Comparison of ENCODE assay signal across 17 cellular contexts in genomic region chr11:124483422-124483821, GRCh38. TPM values are rescaled to one million over a fixed set of nuclear protein-coding genes. Genes with fewer than 3 reads are reported as not detected.
"Had no signal": no experiment of that assay in that cellular context is flagged by ENCODE, and none has a peak within 500 bp of the region (broad histone marks: within the 10 kb centered on the region; RNA-seq: fewer than 3 reads in every experiment).

No MANE protein-coding gene starts in this region.

- H3K27ac Mint-ChIP-seq: activated naive CD8-positive, alpha-beta T cell treated with anti-CD3 and anti-CD28 coated beads, Interleukin-2, amount 10 ng/mL, durations not matched to agents 7 days and 5 days; brain; immature natural killer cell; stimulated activated naive CD8-positive, alpha-beta T cell treated with anti-CD3 and anti-CD28 coated beads, Interleukin-15, Interleukin-2, amounts not matched to agents 100 ng/mL and 50 ng/mL, for 24 hours had no signal

- H3K27me3 ChIP-seq: foreskin keratinocyte, suprapubic skin had no signal

- FAIRE-seq: pancreas had no signal

- H3K36me3 ChIP-seq: pancreas, spleen, suprapubic skin, upper lobe of right lung had no signal

- H3K9me3 Mint-ChIP-seq: activated naive CD8-positive, alpha-beta T cell treated with anti-CD3 and anti-CD28 coated beads, Interleukin-2, amount 10 ng/mL, durations not matched to agents 7 days and 5 days had no signal

- ATAC-seq: activated CD4-positive, CD25-positive, alpha-beta regulatory T cell treated with anti-CD3 and anti-CD28 coated beads, Interleukin-2, amount 50 U/mL, for 24 hours; pancreas; sciatic nerve; upper lobe of right lung had no signal

- H3K4me1 ChIP-seq: pancreas, suprapubic skin, upper lobe of right lung had no signal

- H3K27ac ChIP-seq: foreskin keratinocyte, pancreas, spleen, suprapubic skin, upper lobe of right lung had no signal

- DNase-seq: activated naive CD4-positive, alpha-beta T cell; activated naive CD8-positive, alpha-beta T cell treated with anti-CD3 and anti-CD28 coated beads, Interleukin-2, amount 10 ng/mL, durations not matched to agents 7 days and 5 days; cortex of kidney; effector CD4-positive, alpha-beta T cell; glutamatergic neuron; immature natural killer cell; pancreas; spleen; upper lobe of right lung had no signal

- H3K4me3 Mint-ChIP-seq: activated naive CD8-positive, alpha-beta T cell treated with anti-CD3 and anti-CD28 coated beads, Interleukin-2, amount 10 ng/mL, durations not matched to agents 7 days and 5 days; brain; stimulated activated naive CD8-positive, alpha-beta T cell treated with anti-CD3 and anti-CD28 coated beads, Interleukin-15, Interleukin-2, amounts not matched to agents 100 ng/mL and 50 ng/mL, for 24 hours had no signal

- H3K36me3 Mint-ChIP-seq: activated naive CD8-positive, alpha-beta T cell treated with anti-CD3 and anti-CD28 coated beads, Interleukin-2, amount 10 ng/mL, durations not matched to agents 7 days and 5 days; brain; immature natural killer cell had no signal

- H3K9me3 ChIP-seq: pancreas, spleen, suprapubic skin, upper lobe of right lung had no signal

- H3K4me3 ChIP-seq: lung, pancreas, spleen, suprapubic skin, upper lobe of right lung had no signal

RNA-seq across cellular contexts. Expression of gene OR8B8, which starts 37.9 kb away (rescaled TPM):
- total RNA-seq: activated CD8-positive, alpha-beta memory T cell treated with anti-CD3 and anti-CD28 coated beads for 36 hours; activated naive CD8-positive, alpha-beta T cell treated with anti-CD3 and anti-CD28 coated beads, Interleukin-2, amount 10 ng/mL, durations not matched to agents 7 days and 5 days; foreskin keratinocyte; lung; pancreas; sciatic nerve; spleen; suprapubic skin; upper lobe of right lung had no signal
- polyA plus RNA-seq: foreskin keratinocyte, immature natural killer cell, lung, pancreas, spleen had no signal

RNA-seq across cellular contexts. Expression of gene OR8B4, which starts 58.8 kb away (rescaled TPM):
- total RNA-seq: activated CD8-positive, alpha-beta memory T cell treated with anti-CD3 and anti-CD28 coated beads for 36 hours; activated naive CD8-positive, alpha-beta T cell treated with anti-CD3 and anti-CD28 coated beads, Interleukin-2, amount 10 ng/mL, durations not matched to agents 7 days and 5 days; foreskin keratinocyte; lung; pancreas; sciatic nerve; spleen; suprapubic skin; upper lobe of right lung had no signal
- polyA plus RNA-seq: foreskin keratinocyte, immature natural killer cell, lung, pancreas, spleen had no signal
